ENCODE assay signal across 9 cellular contexts in genomic region chr2:239927424-239927981, GRCh38.
A peak's percentile ranks its signal among the peaks of the same experiment; 100 is the strongest.
DNase-seq lines count a peak whose midpoint lies in the region; ATAC-seq and TF ChIP-seq lines count a peak whose summit lies in the region.
"Had no signal": no experiment of that assay in that cellular context is flagged by ENCODE, and none has a peak within 500 bp of the region (broad histone marks: within the 10 kb centered on the region; RNA-seq: fewer than 3 reads in every experiment).

No MANE protein-coding gene starts in this region.

- H3F3A ChIP-seq in OCI-LY1 (ENCODE audit: insufficient read depth, low read length) = no peaks in the 10 kb centered on the region

- H2AFZ ChIP-seq in OCI-LY1 (ENCODE audit: low read length) = no peak overlapping the region

- DNase-seq in CD4-positive, alpha-beta T cell = peak; percentile 37 to 61 (median 52)
- peak; percentile 35 for DNase-seq in activated T-cell treated with anti-CD3 and anti-CD28 coated beads for 1 hour (ENCODE audit: low read depth)
- DNase-seq in fibroblast of villous mesenchyme (ENCODE audit: low read depth) = peak; percentile 78
- peak; percentile 79 for DNase-seq in spleen
- no peak for DNase-seq in thyroid gland
- DNase-seq in NCI-H2171 (lab: John Stamatoyannopoulos, UW) = no peak

- H3K9me2 ChIP-seq in OCI-LY1 (ENCODE audit: low read depth, low read length) = no peaks in the 10 kb centered on the region

- H3K4me2 ChIP-seq in OCI-LY1 (ENCODE audit: low read length) = 0 out of 2 replicates have a peak overlapping the region, but pooled peaks have one; percentile 9

- no peak overlapping the region for H3K27ac ChIP-seq in CD4-positive, alpha-beta T cell (ENCODE audit: low read depth, low read length)
- H3K27ac ChIP-seq in OCI-LY1 (ENCODE audit: low read depth, low read length, poor library complexity, severe bottlenecking) (no peak overlapping the region), spleen (peak overlapping the region in 4 of 8 donors; percentile 38 to 63 (median 48)), thyroid gland (no peak overlapping the region)
- H3K27ac ChIP-seq: heart left ventricle had no signal

- H3K36me3 ChIP-seq in OCI-LY1 (ENCODE audit: insufficient read depth, low read length) (no peaks in the 10 kb centered on the region; the same call in 1 of the 2 replicates), spleen (no peaks in the 10 kb centered on the region), thyroid gland (no peaks in the 10 kb centered on the region)
- H3K36me3 ChIP-seq: heart left ventricle had no signal

- peak; percentile 97 for ATAC-seq in CD4-positive, alpha-beta T cell (ENCODE audit: poor library complexity)
- no peak for ATAC-seq in HG03108 (IDR thresholded peaks at IDR 0.05; ENCODE audit: unreplicated experiment)

- CTCF ChIA-PET in CD4-positive, alpha-beta T cell (lab: Charles Lee) = no interaction called here

- H3K4me1 Mint-ChIP-seq in CD4-positive, alpha-beta T cell (ENCODE audit: low read depth) = no peaks in the 10 kb centered on the region

- peak overlapping the region; percentile 80 for H3K27ac Mint-ChIP-seq in CD4-positive, alpha-beta T cell

- no peaks in the 10 kb centered on the region for H3K9me3 Mint-ChIP-seq in CD4-positive, alpha-beta T cell

- intact Hi-C loops in CD4-positive, alpha-beta T cell (cut with DNase I, micrococcal nuclease) = no loop called here
- intact Hi-C loops in spleen (cut with DNase I; ENCODE audit: low total_unique reads) = no loop called here
- intact Hi-C loops in thyroid gland (cut with DNase I) = no loop called here

- no peak for TF ChIP-seq POLR2A in spleen (IDR thresholded peaks at IDR 0.05)
- TF ChIP-seq POLR2A in thyroid gland (IDR thresholded peaks at IDR 0.05) = no peak

- H3K4me3 ChIP-seq in OCI-LY1 (ENCODE audit: low read depth, low read length, poor library complexity, severe bottlenecking) (peak overlapping the region; percentile 21), fibroblast of villous mesenchyme (ENCODE audit: low read depth, low read length) (peak overlapping the region; percentile 19), spleen (peak overlapping the region in 5 of 8 donors; percentile 7 to 55 (median 20)), thyroid gland (replicated peaks in 1 of 3) (no peak overlapping the region)

- H3K27me3 ChIP-seq in CD4-positive, alpha-beta T cell (ENCODE audit: control insufficient read depth, insufficient read depth, low read length) = no peaks in the 10 kb centered on the region
- no peaks in the 10 kb centered on the region for H3K27me3 ChIP-seq in OCI-LY1 (ENCODE audit: insufficient read depth, low read length)
- H3K27me3 ChIP-seq in spleen (replicated peaks in 1 of 7) = no peaks in the 10 kb centered on the region
- H3K27me3 ChIP-seq in thyroid gland = no peaks in the 10 kb centered on the region
- H3K27me3 ChIP-seq: heart left ventricle had no signal

- no peak for TF ChIP-seq CTCF in CD4-positive, alpha-beta T cell (IDR thresholded peaks at IDR 0.05)
- TF ChIP-seq CTCF in OCI-LY1 (IDR thresholded peaks at IDR 0.05; ENCODE audit: low read length) (no peak), fibroblast of villous mesenchyme (IDR thresholded peaks at IDR 0.05; ENCODE audit: insufficient read depth, low read depth, low read length) (no peak), spleen (IDR thresholded peaks at IDR 0.05 in 8 of 11, conservative IDR thresholded peaks at IDR 0.05 in 3 of 11) (no peak), thyroid gland (IDR thresholded peaks at IDR 0.05) (no peak)

- H3K9me3 ChIP-seq in CD4-positive, alpha-beta T cell (ENCODE audit: control insufficient read depth, low read length) = no peaks in the 10 kb centered on the region
- no peaks in the 10 kb centered on the region for H3K9me3 ChIP-seq in OCI-LY1 (ENCODE audit: low read length)
- H3K9me3 ChIP-seq in spleen = peaks cover 0 to 9% (median 0%) of the 10 kb centered on the region in 8 donors
- H3K9me3 ChIP-seq in thyroid gland = no peaks in the 10 kb centered on the region
- H3K9me3 ChIP-seq: heart left ventricle had no signal

- H3K4me1 ChIP-seq in OCI-LY1 (ENCODE audit: insufficient read depth, low read length, severe bottlenecking) = no peaks in the 10 kb centered on the region
- peaks cover 0 to 16% (median 3%) of the 10 kb centered on the region in 6 donors for H3K4me1 ChIP-seq in spleen
- H3K4me1 ChIP-seq in thyroid gland = no peaks in the 10 kb centered on the region

- H4K20me1 ChIP-seq in OCI-LY1 (ENCODE audit: insufficient read depth, low read length) = no peaks in the 10 kb centered on the region

- WGBS in spleen, 5 donors = 58 to 72% (median 63%) methylated on average over 12 of the region's 12 CpGs
- 69 to 79% methylated on average over 12 of the region's 12 CpGs for WGBS in thyroid gland, 2 donors

- no peaks in the 10 kb centered on the region for H3K36me3 Mint-ChIP-seq in CD4-positive, alpha-beta T cell (ENCODE audit: low read depth)

- POLR2A ChIA-PET in CD4-positive, alpha-beta T cell (lab: Charles Lee) = no interaction called here

- no peak overlapping the region for H3K9ac ChIP-seq in OCI-LY1 (ENCODE audit: low read length)

- no peaks in the 10 kb centered on the region for H3K27me3 Mint-ChIP-seq in CD4-positive, alpha-beta T cell

- no peaks in the 10 kb centered on the region for H3K79me2 ChIP-seq in OCI-LY1 (ENCODE audit: insufficient read depth, low read length)

- peak overlapping the region; percentile 59 for H3K4me3 Mint-ChIP-seq in CD4-positive, alpha-beta T cell

Comparison
In these comparisons a context has a peak if more than half of its experiments do, and no peak if none do; other contexts are left out.
1. DNase-seq: peak in CD4-positive, alpha-beta T cell (10 of 10), activated T-cell treated with anti-CD3 and anti-CD28 coated beads for 1 hour (single experiment), fibroblast of villous mesenchyme (single experiment) and spleen (single experiment); none in thyroid gland (0 of 2) and NCI-H2171 (single experiment).
2. H3K4me3 ChIP-seq: peak in OCI-LY1 (single experiment), fibroblast of villous mesenchyme (single experiment) and spleen (5 of 8); none in thyroid gland (0 of 3).